Comparison of ENCODE assay signal across 27 cellular contexts in genomic region chr22:35394810-35395563, GRCh38. TPM values are rescaled to one million over a fixed set of nuclear protein-coding genes. Genes with fewer than 3 reads are reported as not detected.
DNase-seq lines count a peak whose midpoint lies in the region; ATAC-seq, FAIRE-seq and TF ChIP-seq lines count a peak whose summit lies in the region.
"Had no signal": no experiment of that assay in that cellular context is flagged by ENCODE, and none has a peak within 500 bp of the region (broad histone marks: within the 10 kb centered on the region; RNA-seq: fewer than 3 reads in every experiment).

No MANE protein-coding gene starts in this region.

- FAIRE-seq in HepG2 (lab: Jason Lieb, UNC), result no peak
- no peak for FAIRE-seq in K562 (lab: Jason Lieb, UNC)

- H3K36me3 Mint-ChIP-seq in neural progenitor cell, result no peaks in the 10 kb centered on the region
- H3K36me3 Mint-ChIP-seq in type B pancreatic cell, result no peaks in the 10 kb centered on the region

- H3K79me2 ChIP-seq in HepG2 (ENCODE audit: insufficient read depth, low read length) (no peaks in the 10 kb centered on the region), K562 (ENCODE audit: control insufficient read depth, insufficient read depth, low read length) (peaks cover 8% of the 10 kb centered on the region; the same call in 2 of the 3 replicates), neural progenitor cell (ENCODE audit: low read depth) (no peaks in the 10 kb centered on the region)

- no peak for TF ChIP-seq EP300 in HepG2 (IDR thresholded peaks at IDR 0.05; ENCODE audit: low read depth in 2 of 2, low read length in 2 of 2)
- no peak for TF ChIP-seq EP300 in HepG2 (CRISPR knock-in tag; IDR thresholded peaks at IDR 0.05; ENCODE audit: borderline replicate concordance)
- TF ChIP-seq EP300 in K562 (IDR thresholded peaks at IDR 0.05; ENCODE audit: low read length), result no peak

- H3K27ac Mint-ChIP-seq in neural progenitor cell (peak overlapping the region; percentile 42), type B pancreatic cell (no peak overlapping the region)
- H3K27ac Mint-ChIP-seq: GM23338 had no signal

- POLR2A ChIA-PET in HepG2 (lab: Yijun Ruan, JAX) (no interaction called here), K562 (lab: Yijun Ruan, JAX) (no interaction called here)

- no peak overlapping the region for H3K27ac ChIP-seq in HepG2 (ENCODE audit: extremely low read length, insufficient read depth, low read length)
- peak overlapping the region in 1 of 3 donors; percentile 43 for H3K27ac ChIP-seq in right lobe of liver
- no peak overlapping the region for H3K27ac ChIP-seq in K562 (ENCODE audit: extremely low read depth, low read depth, low read length)
- no peak overlapping the region for H3K27ac ChIP-seq in neural progenitor cell
- H3K27ac ChIP-seq: 22Rv1, SJSA1 had no signal

- CTCF ChIA-PET in HepG2 (lab: Yijun Ruan, JAX; ENCODE audit: low intra/inter-chr PET ratio, low total read pairs), result no interaction called here
- CTCF ChIA-PET in K562 (lab: Yijun Ruan, JAX; ENCODE audit: low intra/inter-chr PET ratio), result no interaction called here

- TF ChIP-seq CTCF in HepG2 (CRISPR knock-in tag; IDR thresholded peaks at IDR 0.05), result no peak
- TF ChIP-seq CTCF in right lobe of liver (IDR thresholded peaks at IDR 0.05), result no peak
- TF ChIP-seq CTCF in K562 (IDR thresholded peaks at IDR 0.05 in 2 of 3, conservative IDR thresholded peaks at IDR 0.05 in 1 of 3; ENCODE audit: insufficient read depth in 2 of 3, low read depth in 1 of 3, low read length in 3 of 3), result no peak
- TF ChIP-seq CTCF in neural progenitor cell (IDR thresholded peaks at IDR 0.05), result no peak
- TF ChIP-seq CTCF in type B pancreatic cell (conservative IDR thresholded peaks at IDR 0.05), result no peak

- ATAC-seq in HepG2, result no peak
- ATAC-seq in right lobe of liver, result no peak
- no peak for ATAC-seq in K562
- no peak for ATAC-seq in GM21723 (IDR thresholded peaks at IDR 0.05; ENCODE audit: unreplicated experiment)
- no peak for ATAC-seq in HG03342 (IDR thresholded peaks at IDR 0.05; ENCODE audit: unreplicated experiment)
- ATAC-seq: GM23338, Right ventricle myocardium inferior had no signal

- DNase-seq in HepG2 (ENCODE audit: low spot score) (no peak), right lobe of liver (no peak), K562 (ENCODE audit: extremely low read depth in 1 of 4, low spot score in 3 of 4) (no peak), neural progenitor cell (ENCODE audit: low spot score) (no peak), type B pancreatic cell (ENCODE audit: extremely low spot score, unreplicated experiment) (no peak), T1000 (lab: John Stamatoyannopoulos, UW) (no peak)
- DNase-seq: C1 segment of cervical spinal cord; Calu3; CD8-positive, alpha-beta memory T cell; EL; GF-D8; Karpas-422; NCI-H1694; NCI-H2081; NCI-H2171; NCI-H345; NCI-H524 treated with DMSO at 0.1 percent for 48 hours; NCI-H82; OCI-M1 had no signal

- in situ Hi-C loops in HepG2 (cut with HindIII; ENCODE audit: extremely low pct_ligation_motif_present, low pct_unique_long_range_greater_than_20kb) (no loop called here), K562 (cut with MboI) (no loop called here)

- no peak overlapping the region for H3K9ac ChIP-seq in HepG2 (ENCODE audit: insufficient read depth, low read depth, low read length)
- H3K9ac ChIP-seq in K562 (ENCODE audit: insufficient read depth in 1 of 2, low read depth in 2 of 2, low read length in 2 of 2), result no peak overlapping the region
- no peak overlapping the region for H3K9ac ChIP-seq in neural progenitor cell

- no peaks in the 10 kb centered on the region for H3K9me3 Mint-ChIP-seq in neural progenitor cell
- no peaks in the 10 kb centered on the region for H3K9me3 Mint-ChIP-seq in type B pancreatic cell
- H3K9me3 Mint-ChIP-seq: CD8-positive, alpha-beta memory T cell; GM23338; IgD-negative memory B cell had no signal

- intact Hi-C loops in HepG2 (cut with micrococcal nuclease; ENCODE audit: unreplicated experiment), result loop anchor here (5.0 kb wide), 1 partner anchor 43 kb away; no protein-coding TSS in a partner anchor
- intact Hi-C loops in right lobe of liver (cut with DNase I), result no loop called here
- intact Hi-C loops in K562 (cut with micrococcal nuclease), result no loop called here

- 94% methylated on average over 5 of the region's 5 CpGs for WGBS in HepG2 (ENCODE audit: low lambda C conversion rate)
- 82% methylated on average over 3 of the region's 5 CpGs for WGBS in right lobe of liver (ENCODE audit: insufficient coverage, low coverage, low lambda C conversion rate, missing lambda C conversion rate)
- WGBS in K562 (ENCODE audit: insufficient coverage, low coverage, missing lambda C conversion rate), result 58% methylated on average over 3 of the region's 5 CpGs

- H3K4me2 ChIP-seq in HepG2 (ENCODE audit: low read depth, low read length) (no peak overlapping the region), K562 (ENCODE audit: insufficient read depth, low read length) (no peak overlapping the region), neural progenitor cell (no peak overlapping the region)
- H3K4me2 ChIP-seq: GM23338 had no signal

- H3K4me3 Mint-ChIP-seq in neural progenitor cell (no peak overlapping the region), type B pancreatic cell (no peak overlapping the region)
- H3K4me3 Mint-ChIP-seq: GM23338 had no signal

- H3K36me3 ChIP-seq in HepG2 (replicated peaks in 1 of 2; ENCODE audit: control insufficient read depth in 1 of 2, insufficient read depth in 2 of 2, low read length in 2 of 2), result peaks cover 6 to 23% of the 10 kb centered on the region in 2 experiments; a peak in 4 of 5 replicates
- peaks cover 0 to 10% (median 0%) of the 10 kb centered on the region in 4 donors for H3K36me3 ChIP-seq in right lobe of liver
- no peaks in the 10 kb centered on the region for H3K36me3 ChIP-seq in K562 (ENCODE audit: control insufficient read depth, insufficient read depth, low read length)
- H3K36me3 ChIP-seq in neural progenitor cell, result no peaks in the 10 kb centered on the region

- H4K20me1 ChIP-seq in HepG2 (ENCODE audit: insufficient read depth, low read length) (no peaks in the 10 kb centered on the region), K562 (replicated peaks; ENCODE audit: control insufficient read depth, insufficient read depth, low read length) (no peaks in the 10 kb centered on the region), neural progenitor cell (ENCODE audit: low read depth) (no peaks in the 10 kb centered on the region)

- peaks cover 57% of the 10 kb centered on the region for H3K4me1 ChIP-seq in HepG2 (ENCODE audit: insufficient read depth, low read length)
- H3K4me1 ChIP-seq in right lobe of liver, result peaks cover 0 to 50% (median 28%) of the 10 kb centered on the region in 4 donors
- H3K4me1 ChIP-seq in K562 (replicated peaks in 1 of 2; ENCODE audit: control insufficient read depth in 2 of 2, insufficient read depth in 2 of 2, low read length in 2 of 2), result peaks cover 8 to 12% of the 10 kb centered on the region in 2 experiments; a peak in 4 of 5 replicates
- H3K4me1 ChIP-seq in neural progenitor cell, result no peaks in the 10 kb centered on the region

- H3K4me1 Mint-ChIP-seq in neural progenitor cell (peaks cover 30% of the 10 kb centered on the region), type B pancreatic cell (ENCODE audit: unreplicated experiment) (peaks cover 22% of the 10 kb centered on the region)

- H2AFZ ChIP-seq in HepG2 (ENCODE audit: low read length) (no peak overlapping the region), K562 (ENCODE audit: low read depth, low read length) (no peak overlapping the region), neural progenitor cell (replicated peaks) (no peak overlapping the region)
- H2AFZ ChIP-seq: GM23338 had no signal

- TF ChIP-seq POLR2A in HepG2 (IDR thresholded peaks at IDR 0.05; ENCODE audit: insufficient read depth in 1 of 2, low read depth in 2 of 2, low read length in 2 of 2) (no peak), right lobe of liver (IDR thresholded peaks at IDR 0.05) (no peak), K562 (conservative IDR thresholded peaks at IDR 0.05) (no peak)

- H3K27me3 Mint-ChIP-seq in neural progenitor cell (ENCODE audit: insufficient read depth, low read depth) (peaks cover 3% of the 10 kb centered on the region), type B pancreatic cell (no peaks in the 10 kb centered on the region)
- H3K27me3 Mint-ChIP-seq: IgD-negative memory B cell had no signal

- H3K9me1 ChIP-seq in K562 (ENCODE audit: control insufficient read depth, insufficient read depth, low read length), result no peaks in the 10 kb centered on the region

- BruUV-seq in HepG2 (replicated peaks; lab: Mats Ljungman, UMichigan) (no TSS peak), K562 (replicated peaks; lab: Mats Ljungman, UMichigan) (no TSS peak)

- H3K9me3 ChIP-seq in HepG2 (ENCODE audit: low read length) (no peaks in the 10 kb centered on the region), right lobe of liver (no peaks in the 10 kb centered on the region), K562 (replicated peaks; ENCODE audit: control insufficient read depth, insufficient read depth, low read depth, low read length) (no peaks in the 10 kb centered on the region), neural progenitor cell (ENCODE audit: low read depth) (no peaks in the 10 kb centered on the region)
- H3K9me3 ChIP-seq: HAP-1 had no signal

- H3K4me3 ChIP-seq in HepG2 (replicated peaks in 1 of 3; ENCODE audit: insufficient read depth in 1 of 3, low read depth in 2 of 3, low read length in 3 of 3) (no peak overlapping the region), right lobe of liver (no peak overlapping the region), K562 (no peak overlapping the region), neural progenitor cell (no peak overlapping the region)
- H3K4me3 ChIP-seq: GM23338, HAP-1, SJSA1 had no signal

- peaks cover 9% of the 10 kb centered on the region for H3F3A ChIP-seq in neural progenitor cell (ENCODE audit: low read depth)

- H3K27me3 ChIP-seq in HepG2 (ENCODE audit: control insufficient read depth in 1 of 2, insufficient read depth in 2 of 2, low read length in 2 of 2) (no peaks in the 10 kb centered on the region), right lobe of liver (no peaks in the 10 kb centered on the region), K562 (ENCODE audit: control insufficient read depth in 2 of 2, insufficient read depth in 2 of 2, low read length in 2 of 2) (no peaks in the 10 kb centered on the region), neural progenitor cell (no peaks in the 10 kb centered on the region)
- H3K27me3 ChIP-seq: SJSA1 had no signal

- TF ChIP-seq RAD21 in HepG2 (CRISPR knock-in tag; IDR thresholded peaks at IDR 0.05), result no peak
- TF ChIP-seq RAD21 in K562 (CRISPR knock-in tag; conservative IDR thresholded peaks at IDR 0.05 in 1 of 2, IDR thresholded peaks at IDR 0.05 in 1 of 2), result no peak

RNA-seq across cellular contexts. Expression of gene MCM5, which starts 5.0 kb away (rescaled TPM):
- total RNA-seq in HepG2 (2016; rRNA removed; fragmentation: Illumina TruSeq; extraction: Trizol) (87.1 and 93.5 TPM in 2 replicates), right lobe of liver (10 to 100 TPM in 4 of 6 experiments, 1 to 10 TPM in 2; 6.7 to 35.9 (median 13.4) TPM), K562 (2014; rRNA removed) (102 and 119 TPM in 2 replicates), K562 (2014; rRNA removed; fragmentation: Illumina TruSeq; extraction: Trizol) (35.3 and 53.6 TPM in 2 replicates), K562 (2015; rRNA removed; fragmentation: Illumina TruSeq; extraction: Trizol) (64.2 and 66.9 TPM in 2 replicates), K562 (2021) (173 and 180 TPM in 2 replicates), neural progenitor cell (ENCODE audit: low replicate concordance) (131 and 132 TPM in 2 replicates), type B pancreatic cell (ENCODE audit: low replicate concordance) (45.5 and 98.0 TPM in 2 replicates)
- total RNA-seq in HepG2 (2016; cell fraction: cytosol; rRNA removed; fragmentation: Illumina TruSeq; extraction: Trizol; ENCODE audit: low read depth), result 36.4 and 41.9 TPM in 2 replicates
- 66.7 and 92.9 TPM in 2 replicates for total RNA-seq in HepG2 (2016; cell fraction: insoluble cytoplasmic fraction; rRNA removed; fragmentation: Illumina TruSeq; extraction: Trizol)
- total RNA-seq in HepG2 (2016; cell fraction: membrane; rRNA removed; fragmentation: Illumina TruSeq; extraction: Trizol), result 53.5 and 61.3 TPM in 2 replicates
- total RNA-seq in HepG2 (2016; cell fraction: nucleus; rRNA removed; fragmentation: Illumina TruSeq; extraction: Trizol), result 65.1 and 73.9 TPM in 2 replicates
- polyA plus RNA-seq in HepG2 (2011; rRNA removed) (35.0 and 40.2 TPM in 2 replicates), K562 (2011; rRNA removed) (66.1 and 116 TPM in 2 replicates), K562 (2014; fragmentation: Illumina TruSeq; extraction: Trizol) (65.1 and 91.4 TPM in 2 replicates), K562 (2014; fragmentation: Nextera tagmentation; extraction: Ambion mirVana) (10 to 100 TPM in 1 of 2 experiments, 1 to 10 TPM in 1; 5.6 to 11.8 TPM), K562 (2014; rRNA removed) (72.4 and 73.5 TPM in 2 replicates)
- 19.1 and 35.5 TPM in 2 replicates for polyA plus RNA-seq in HepG2 (2011; cell fraction: cytosol; rRNA removed)
- 35.1 and 61.3 TPM in 2 replicates for polyA plus RNA-seq in HepG2 (2011; cell fraction: nucleus; rRNA removed)
- polyA plus RNA-seq in HepG2 (2012), result 24.2 and 36.5 TPM in 2 replicates
- polyA plus RNA-seq in HepG2 (2016; cell fraction: cytosol; fragmentation: Illumina TruSeq; extraction: Trizol; ENCODE audit: low read depth), result 11.7 and 13.9 TPM in 2 replicates
- polyA plus RNA-seq in HepG2 (2016; cell fraction: insoluble cytoplasmic fraction; fragmentation: Illumina TruSeq; extraction: Trizol; ENCODE audit: low read depth), result 62.2 and 92.9 TPM in 2 replicates
- 18.4 and 22.6 TPM in 2 replicates for polyA plus RNA-seq in HepG2 (2016; cell fraction: membrane; fragmentation: Illumina TruSeq; extraction: Trizol; ENCODE audit: low read depth)
- 116 and 125 TPM in 2 replicates for polyA plus RNA-seq in HepG2 (2016; cell fraction: nucleus; fragmentation: Illumina TruSeq; extraction: Trizol; ENCODE audit: insufficient read depth, low read depth)
- 190 and 207 TPM in 2 replicates for polyA minus RNA-seq in HepG2 (2011; rRNA and poly(A)+ RNA removed; ENCODE audit: low replicate concordance)
- 29.2 and 59.2 TPM in 2 replicates for polyA minus RNA-seq in HepG2 (2011; cell fraction: cytosol; rRNA and poly(A)+ RNA removed)
- 25.5 and 42.9 TPM in 2 replicates for polyA minus RNA-seq in HepG2 (2011; cell fraction: nucleus; rRNA and poly(A)+ RNA removed)
- total RNA-seq in K562 (2011; cell fraction: chromatin; rRNA removed; ENCODE audit: low replicate concordance), result 102 and 198 TPM in 2 replicates
- total RNA-seq in K562 (2011; cell fraction: nucleolus; rRNA removed), result 132 and 145 TPM in 2 replicates
- total RNA-seq in K562 (2011; cell fraction: nucleoplasm; rRNA removed), result 131 and 138 TPM in 2 replicates
- 55.6 and 87.5 TPM in 2 replicates for polyA plus RNA-seq in K562 (2011; cell fraction: cytosol; rRNA removed)
- 193 and 217 TPM in 2 replicates for polyA plus RNA-seq in K562 (2011; cell fraction: nucleus; rRNA removed)
- polyA plus RNA-seq in K562 (2012), result 118 and 169 TPM in 2 replicates
- polyA minus RNA-seq in K562 (2011; rRNA and poly(A)+ RNA removed), result 76.7 and 97.6 TPM in 2 replicates
- 111 and 112 TPM in 2 replicates for polyA minus RNA-seq in K562 (2011; cell fraction: cytosol; rRNA and poly(A)+ RNA removed)
- 71.9 and 112 TPM in 2 replicates for polyA minus RNA-seq in K562 (2011; cell fraction: nucleus; rRNA and poly(A)+ RNA removed)

RNA-seq across cellular contexts. Expression of gene HMOX1, which starts 14.1 kb away (rescaled TPM):
- 53.6 and 54.1 TPM in 2 replicates for total RNA-seq in HepG2 (2016; rRNA removed; fragmentation: Illumina TruSeq; extraction: Trizol)
- 12.4 and 15.7 TPM in 2 replicates for total RNA-seq in HepG2 (2016; cell fraction: cytosol; rRNA removed; fragmentation: Illumina TruSeq; extraction: Trizol; ENCODE audit: low read depth)
- 43.9 and 54.4 TPM in 2 replicates for total RNA-seq in HepG2 (2016; cell fraction: insoluble cytoplasmic fraction; rRNA removed; fragmentation: Illumina TruSeq; extraction: Trizol)
- 23.2 and 25.0 TPM in 2 replicates for total RNA-seq in HepG2 (2016; cell fraction: membrane; rRNA removed; fragmentation: Illumina TruSeq; extraction: Trizol)
- 22.0 and 26.2 TPM in 2 replicates for total RNA-seq in HepG2 (2016; cell fraction: nucleus; rRNA removed; fragmentation: Illumina TruSeq; extraction: Trizol)
- polyA plus RNA-seq in HepG2 (2011; rRNA removed), result 60.5 and 67.4 TPM in 2 replicates
- polyA plus RNA-seq in HepG2 (2011; cell fraction: cytosol; rRNA removed), result 42.4 and 72.7 TPM in 2 replicates
- polyA plus RNA-seq in HepG2 (2011; cell fraction: nucleus; rRNA removed), result 28.4 and 28.9 TPM in 2 replicates
- polyA plus RNA-seq in HepG2 (2012), result 27.8 and 42.7 TPM in 2 replicates
- 12.3 and 13.2 TPM in 2 replicates for polyA plus RNA-seq in HepG2 (2016; cell fraction: cytosol; fragmentation: Illumina TruSeq; extraction: Trizol; ENCODE audit: low read depth)
- 58.0 and 69.8 TPM in 2 replicates for polyA plus RNA-seq in HepG2 (2016; cell fraction: insoluble cytoplasmic fraction; fragmentation: Illumina TruSeq; extraction: Trizol; ENCODE audit: low read depth)
- 18.6 and 20.3 TPM in 2 replicates for polyA plus RNA-seq in HepG2 (2016; cell fraction: membrane; fragmentation: Illumina TruSeq; extraction: Trizol; ENCODE audit: low read depth)
- polyA plus RNA-seq in HepG2 (2016; cell fraction: nucleus; fragmentation: Illumina TruSeq; extraction: Trizol; ENCODE audit: insufficient read depth, low read depth), result 47.4 and 49.7 TPM in 2 replicates
- polyA minus RNA-seq in HepG2 (2011; rRNA and poly(A)+ RNA removed; ENCODE audit: low replicate concordance), result 12.4 and 47.0 TPM in 2 replicates
- polyA minus RNA-seq in HepG2 (2011; cell fraction: cytosol; rRNA and poly(A)+ RNA removed), result 23.6 and 31.0 TPM in 2 replicates
- 8.1 and 10.9 TPM in 2 replicates for polyA minus RNA-seq in HepG2 (2011; cell fraction: nucleus; rRNA and poly(A)+ RNA removed)
- 100 to 1,000 TPM in 1 of 6 experiments, 10 to 100 TPM in 5; 15.7 to 255 (median 47.2) TPM for total RNA-seq in right lobe of liver
- not detected in 2 replicates for total RNA-seq in K562 (2011; cell fraction: chromatin; rRNA removed; ENCODE audit: low replicate concordance)
- not detected in 2 replicates for total RNA-seq in K562 (2011; cell fraction: nucleolus; rRNA removed)
- not detected in 2 replicates for total RNA-seq in K562 (2011; cell fraction: nucleoplasm; rRNA removed)
- total RNA-seq in K562 (2014; rRNA removed), result not detected in 2 replicates
- total RNA-seq in K562 (2014; rRNA removed; fragmentation: Illumina TruSeq; extraction: Trizol), result not detected in 2 replicates
- total RNA-seq in K562 (2015; rRNA removed; fragmentation: Illumina TruSeq; extraction: Trizol), result not detected in 2 replicates
- 0.20 TPM in 1 of 2 replicates, not detected in the other for total RNA-seq in K562 (2021)
- 0.05 TPM in 1 of 2 replicates, not detected in the other for polyA plus RNA-seq in K562 (2011; rRNA removed)
- 0.04 and 0.21 TPM in 2 replicates for polyA plus RNA-seq in K562 (2011; cell fraction: cytosol; rRNA removed)
- not detected in 2 replicates for polyA plus RNA-seq in K562 (2011; cell fraction: nucleus; rRNA removed)
- not detected in 2 replicates for polyA plus RNA-seq in K562 (2012)
- polyA plus RNA-seq in K562 (2014; fragmentation: Illumina TruSeq; extraction: Trizol), result not detected in 2 replicates
- polyA plus RNA-seq in K562 (2014; fragmentation: Nextera tagmentation; extraction: Ambion mirVana), result not detected
- polyA plus RNA-seq in K562 (2014; rRNA removed), result not detected in 2 replicates
- polyA minus RNA-seq in K562 (2011; rRNA and poly(A)+ RNA removed), result not detected in 2 replicates
- polyA minus RNA-seq in K562 (2011; cell fraction: cytosol; rRNA and poly(A)+ RNA removed), result not detected in 2 replicates
- not detected in 2 replicates for polyA minus RNA-seq in K562 (2011; cell fraction: nucleus; rRNA and poly(A)+ RNA removed)
- 2.4 and 6.5 TPM in 2 replicates for total RNA-seq in neural progenitor cell (ENCODE audit: low replicate concordance)
- 4.1 and 7.7 TPM in 2 replicates for total RNA-seq in type B pancreatic cell (ENCODE audit: low replicate concordance)

Comparison
In these comparisons a context has a peak if more than half of its experiments do, and no peak if none do; other contexts are left out.
1. Of the 241 proteins assayed by ChIP-seq in both HepG2 and K562: peak only in HepG2: RBFOX2; only in K562: NFE2; in both: none; in neither: 239.